Comparison of ENCODE assay signal across 22 cellular contexts in genomic region chr2:216075510-216076485, GRCh38. TPM values are rescaled to one million over a fixed set of nuclear protein-coding genes. Genes with fewer than 3 reads are reported as not detected.
A peak's percentile ranks its signal among the peaks of the same experiment; 100 is the strongest.
DNase-seq lines count a peak whose midpoint lies in the region; ATAC-seq and TF ChIP-seq lines count a peak whose summit lies in the region.
"Had no signal": no experiment of that assay in that cellular context is flagged by ENCODE, and none has a peak within 500 bp of the region (broad histone marks: within the 10 kb centered on the region; RNA-seq: fewer than 3 reads in every experiment).

No MANE protein-coding gene starts in this region.

- no peak overlapping the region for H3K27ac ChIP-seq in CD4-positive, CD25-positive, alpha-beta regulatory T cell (ENCODE audit: insufficient read depth, low read length, poor library complexity, severe bottlenecking)
- H3K27ac ChIP-seq in left lung (no peak overlapping the region), PC-9 (no peak overlapping the region)
- H3K27ac ChIP-seq: epithelial cell of prostate, KMS-11, stomach, WERI-Rb-1 had no signal

- H3K27me3 Mint-ChIP-seq in CD4-positive, CD25-positive, alpha-beta regulatory T cell = no peaks in the 10 kb centered on the region
- no peaks in the 10 kb centered on the region for H3K27me3 Mint-ChIP-seq in WTC11 (ENCODE audit: low read depth)

- BruUV-seq in PC-9 (replicated peaks; lab: Mats Ljungman, UMichigan) = no TSS peak

- ATAC-seq in CD4-positive, CD25-positive, alpha-beta regulatory T cell (ENCODE audit: low read depth in 2 of 2) = no peak
- ATAC-seq in WTC11 (no peak), left lung (peak; percentile 43), GM21526 (IDR thresholded peaks at IDR 0.05; ENCODE audit: low FRiP score, unreplicated experiment) (no peak)

- peaks cover 33% of the 10 kb centered on the region for H3K4me1 ChIP-seq in CD4-positive, CD25-positive, alpha-beta regulatory T cell (ENCODE audit: control insufficient read depth, insufficient read depth, low read length, poor library complexity, severe bottlenecking)
- H3K4me1 ChIP-seq in left lung (peaks cover 3 to 23% of the 10 kb centered on the region in 2 donors), PC-9 (replicated peaks; ENCODE audit: insufficient read depth) (peaks cover 11% of the 10 kb centered on the region)

- no peaks in the 10 kb centered on the region for H3K27me3 ChIP-seq in CD4-positive, CD25-positive, alpha-beta regulatory T cell (ENCODE audit: control insufficient read depth, insufficient read depth, low read length)
- H3K27me3 ChIP-seq in left lung (no peaks in the 10 kb centered on the region), PC-9 (ENCODE audit: insufficient read depth, low read depth) (no peaks in the 10 kb centered on the region)
- H3K27me3 ChIP-seq: stomach had no signal

- H2AFZ ChIP-seq in PC-9 = no peak overlapping the region

- peaks cover 18 to 57% (median 42%) of the 10 kb centered on the region in 4 donors for H3K4me1 Mint-ChIP-seq in CD4-positive, CD25-positive, alpha-beta regulatory T cell
- H3K4me1 Mint-ChIP-seq in WTC11 = peaks cover 4% of the 10 kb centered on the region

- no peaks in the 10 kb centered on the region for H3K9me2 ChIP-seq in PC-9 (ENCODE audit: insufficient read depth)

- H3K36me3 Mint-ChIP-seq in CD4-positive, CD25-positive, alpha-beta regulatory T cell = peaks cover 4% of the 10 kb centered on the region
- H3K36me3 Mint-ChIP-seq in WTC11 = no peaks in the 10 kb centered on the region

- no peaks in the 10 kb centered on the region for H4K20me1 ChIP-seq in PC-9 (ENCODE audit: insufficient read depth)

- H3F3A ChIP-seq in PC-9 (ENCODE audit: insufficient read depth, low read depth) = no peaks in the 10 kb centered on the region; the same call in 1 of the 2 replicates

- H3K4me3 ChIP-seq in CD4-positive, CD25-positive, alpha-beta regulatory T cell (ENCODE audit: low read depth, low read length) = no peak overlapping the region
- no peak overlapping the region for H3K4me3 ChIP-seq in left lung
- no peak overlapping the region for H3K4me3 ChIP-seq in PC-9
- H3K4me3 ChIP-seq: stomach had no signal

- CTCF ChIA-PET in WTC11 (lab: Charles Lee) = interaction anchor here (1.0 kb wide), 1 partner anchor 38 kb away, joined by 4 read pairs; no protein-coding TSS in a partner anchor
- CTCF ChIA-PET in PC-9 (lab: Charles Lee) = no interaction called here

- DNase-seq in CD4-positive, CD25-positive, alpha-beta regulatory T cell = no peak
- DNase-seq in WTC11 (ENCODE audit: low spot score) (no peak), left lung (no peak), renal cortical epithelial cell (ENCODE audit: low read depth) (peak; percentile 39), NCI-H187 (lab: John Stamatoyannopoulos, UW) (no peak), PC-9 (no peak)
- DNase-seq: activated CD4-positive, alpha-beta T cell treated with anti-CD3 and anti-CD28 coated beads, Interleukin-2, amount 50 U/mL, for 48 hours; activated gamma-delta T cell treated with Interleukin-2 at 50 U/mL for 16 hours; anterior cingulate cortex; dermis blood vessel endothelial cell; DMS153; head of caudate nucleus; NCI-H1694 treated with DMSO at 0.1 percent for 48 hours; NCI-H526; retina; RPMI8226; stomach; WERI-Rb-1 had no signal

- intact Hi-C loops in left lung (cut with DNase I) (no loop called here), PC-9 (cut with micrococcal nuclease; ENCODE audit: unreplicated experiment) (no loop called here)

- no peaks in the 10 kb centered on the region for H3K9me3 Mint-ChIP-seq in CD4-positive, CD25-positive, alpha-beta regulatory T cell
- no peaks in the 10 kb centered on the region for H3K9me3 Mint-ChIP-seq in WTC11
- H3K9me3 Mint-ChIP-seq: CD14-positive monocyte had no signal

- no peak overlapping the region for H3K4me2 ChIP-seq in PC-9
- H3K4me2 ChIP-seq: KMS-11 had no signal

- POLR2A ChIA-PET in WTC11 (lab: Charles Lee) (no interaction called here), PC-9 (lab: Charles Lee; ENCODE audit: unreplicated experiment) (no interaction called here)

- TF ChIP-seq CTCF in WTC11 (IDR thresholded peaks at IDR 0.05) (no peak), left lung (IDR thresholded peaks at IDR 0.05) (no peak), PC-9 (conservative IDR thresholded peaks at IDR 0.05) (no peak)

- H3K27ac Mint-ChIP-seq in CD4-positive, CD25-positive, alpha-beta regulatory T cell = peak overlapping the region in 2 of 3 donors; percentile 11 to 37
- 0 out of 2 replicates have a peak overlapping the region, but pooled peaks have one; percentile 38 for H3K27ac Mint-ChIP-seq in WTC11

- H3K79me2 ChIP-seq in PC-9 (ENCODE audit: low read depth) = no peaks in the 10 kb centered on the region

- H3K36me3 ChIP-seq in CD4-positive, CD25-positive, alpha-beta regulatory T cell (ENCODE audit: control insufficient read depth, insufficient read depth, low read length) = peaks cover 26% of the 10 kb centered on the region
- H3K36me3 ChIP-seq in left lung (no peaks in the 10 kb centered on the region), PC-9 (ENCODE audit: low read depth) (no peaks in the 10 kb centered on the region)

- H3K4me3 Mint-ChIP-seq in CD4-positive, CD25-positive, alpha-beta regulatory T cell = peak overlapping the region in 3 of 4 donors; percentile 7 to 40 (median 18)
- H3K4me3 Mint-ChIP-seq in WTC11 = no peak overlapping the region
- H3K4me3 Mint-ChIP-seq: CD14-positive monocyte had no signal

- no peaks in the 10 kb centered on the region for H3K9me3 ChIP-seq in CD4-positive, CD25-positive, alpha-beta regulatory T cell (ENCODE audit: control insufficient read depth in 2 of 2, low read length in 2 of 2)
- H3K9me3 ChIP-seq in left lung = no peaks in the 10 kb centered on the region
- H3K9me3 ChIP-seq in PC-9 (ENCODE audit: insufficient read depth, low read depth) = no peaks in the 10 kb centered on the region
- H3K9me3 ChIP-seq: stomach had no signal

TF ChIP-seq in WTC11, 78 proteins besides CTCF, POLR2A, EP300 and RAD21 (continues in another document):
- TF ChIP-seq CDX4 (CRISPR knock-in tag; IDR thresholded peaks at IDR 0.05; ENCODE audit: borderline replicate concordance) = no peak
- no peak for TF ChIP-seq IRF1 (CRISPR knock-in tag; IDR thresholded peaks at IDR 0.05)
- TF ChIP-seq CREB1 (CRISPR knock-in tag; IDR thresholded peaks at IDR 0.05) = no peak
- TF ChIP-seq ZSCAN18 (CRISPR knock-in tag; IDR thresholded peaks at IDR 0.05) = no peak
- TF ChIP-seq ZNF396 (CRISPR knock-in tag; IDR thresholded peaks at IDR 0.05; ENCODE audit: borderline replicate concordance) = no peak
- no peak for TF ChIP-seq MLX (CRISPR knock-in tag; IDR thresholded peaks at IDR 0.05)

RNA-seq across cellular contexts. Expression of gene PECR, which starts 5.8 kb away (rescaled TPM):
- total RNA-seq in CD4-positive, CD25-positive, alpha-beta regulatory T cell = 28.0 TPM
- polyA plus RNA-seq in CD4-positive, CD25-positive, alpha-beta regulatory T cell = 10 to 100 TPM; 43.2 to 73.8 (median 49.0) TPM
- total RNA-seq in WTC11 (2021) (13.9 to 21.3 TPM (median 19.6 TPM) in 3 replicates), left lung (10 to 100 TPM; 13.4 to 17.3 TPM), renal cortical epithelial cell (33.5 and 35.6 TPM in 2 replicates), PC-9 (2021) (10.8 and 16.0 TPM in 2 replicates)

RNA-seq across cellular contexts. Expression of gene TMEM169, which starts 5.9 kb away (rescaled TPM):
- 4.6 TPM for total RNA-seq in CD4-positive, CD25-positive, alpha-beta regulatory T cell
- 10 to 100 TPM in 1 of 4 donors, 1 to 10 TPM in 3; 7.0 to 12.8 (median 8.7) TPM for polyA plus RNA-seq in CD4-positive, CD25-positive, alpha-beta regulatory T cell
- total RNA-seq in WTC11 (2021) (1.8 to 3.5 TPM (median 3.3 TPM) in 3 replicates), left lung (1 to 10 TPM; 1.5 to 1.8 TPM), renal cortical epithelial cell (4.3 and 11.8 TPM in 2 replicates), PC-9 (2021) (0.46 and 0.58 TPM in 2 replicates)

RNA-seq across cellular contexts. Expression of gene XRCC5, which starts 33.4 kb away (rescaled TPM):
- total RNA-seq in CD4-positive, CD25-positive, alpha-beta regulatory T cell = 178 TPM
- polyA plus RNA-seq in CD4-positive, CD25-positive, alpha-beta regulatory T cell = 100 to 1,000 TPM; 272 to 336 (median 287) TPM
- 459 to 522 TPM (median 466 TPM) in 3 replicates for total RNA-seq in WTC11 (2021)
- total RNA-seq in left lung = 100 to 1,000 TPM; 212 to 251 TPM
- total RNA-seq in renal cortical epithelial cell = 334 and 413 TPM in 2 replicates
- total RNA-seq in PC-9 (2021) = 242 and 275 TPM in 2 replicates
